In genomic region chr14:71380271-71380670, GRCh38 we compare ENCODE assay signal across 17 cellular contexts. TPM values are rescaled to one million over a fixed set of nuclear protein-coding genes. Genes with fewer than 3 reads are reported as not detected.
A peak's percentile ranks its signal among the peaks of the same experiment; 100 is the strongest.
DNase-seq lines count a peak whose midpoint lies in the region; ATAC-seq lines count a peak whose summit lies in the region.
"Had no signal": no experiment of that assay in that cellular context is flagged by ENCODE, and none has a peak within 500 bp of the region (broad histone marks: within the 10 kb centered on the region; RNA-seq: fewer than 3 reads in every experiment).

No MANE protein-coding gene starts in this region.

- no peaks in the 10 kb centered on the region for H3K27me3 Mint-ChIP-seq in activated CD4-positive, alpha-beta T cell treated with anti-CD3 and anti-CD28 coated beads, Interleukin-2, amount 10 ng/mL, durations not matched to agents 24 days and 14 days
- H3K27me3 Mint-ChIP-seq in naive thymus-derived CD8-positive, alpha-beta T cell: no peaks in the 10 kb centered on the region
- H3K27me3 Mint-ChIP-seq: activated CD4-positive, alpha-beta memory T cell treated with anti-CD3 and anti-CD28 coated beads, Interleukin-2, amount 10 ng/mL, durations not matched to agents 7 days and 5 days; T-helper 17 cell had no signal

- peaks cover 45% of the 10 kb centered on the region for H3K36me3 Mint-ChIP-seq in activated CD4-positive, alpha-beta T cell treated with anti-CD3 and anti-CD28 coated beads, Interleukin-2, amount 10 ng/mL, durations not matched to agents 24 days and 14 days (ENCODE audit: low read depth)
- H3K36me3 Mint-ChIP-seq in naive thymus-derived CD8-positive, alpha-beta T cell: peaks cover 0 to 19% (median 11%) of the 10 kb centered on the region in 3 donors

- H3K4me3 Mint-ChIP-seq in activated CD4-positive, alpha-beta T cell treated with anti-CD3 and anti-CD28 coated beads, Interleukin-2, amount 10 ng/mL, durations not matched to agents 24 days and 14 days: no peak overlapping the region
- no peak overlapping the region for H3K4me3 Mint-ChIP-seq in naive thymus-derived CD8-positive, alpha-beta T cell
- H3K4me3 Mint-ChIP-seq: activated CD4-positive, alpha-beta memory T cell treated with anti-CD3 and anti-CD28 coated beads, Interleukin-2, amount 10 ng/mL, durations not matched to agents 7 days and 5 days; nephron progenitor cell; T-helper 17 cell had no signal

- POLR2A ChIA-PET in naive thymus-derived CD8-positive, alpha-beta T cell (lab: Charles Lee): no interaction called here

- intact Hi-C loops in activated CD4-positive, alpha-beta T cell treated with anti-CD3 and anti-CD28 coated beads, Interleukin-2, amount 10 ng/mL, durations not matched to agents 24 days and 14 days (cut with micrococcal nuclease): no loop called here

- H3K4me1 Mint-ChIP-seq in activated CD4-positive, alpha-beta T cell treated with anti-CD3 and anti-CD28 coated beads, Interleukin-2, amount 10 ng/mL, durations not matched to agents 24 days and 14 days: peaks cover 25% of the 10 kb centered on the region
- peaks cover 16 to 64% (median 33%) of the 10 kb centered on the region in 4 donors for H3K4me1 Mint-ChIP-seq in naive thymus-derived CD8-positive, alpha-beta T cell

- H3K9me3 Mint-ChIP-seq in activated CD4-positive, alpha-beta T cell treated with anti-CD3 and anti-CD28 coated beads, Interleukin-2, amount 10 ng/mL, durations not matched to agents 24 days and 14 days: peaks cover 10% of the 10 kb centered on the region
- peaks cover 0 to 21% (median 5%) of the 10 kb centered on the region in 9 donors for H3K9me3 Mint-ChIP-seq in naive thymus-derived CD8-positive, alpha-beta T cell

- H3K27ac Mint-ChIP-seq in activated CD4-positive, alpha-beta T cell treated with anti-CD3 and anti-CD28 coated beads, Interleukin-2, amount 10 ng/mL, durations not matched to agents 24 days and 14 days: no peak overlapping the region
- H3K27ac Mint-ChIP-seq in naive thymus-derived CD8-positive, alpha-beta T cell: no peak overlapping the region
- H3K27ac Mint-ChIP-seq: activated CD4-positive, alpha-beta memory T cell treated with anti-CD3 and anti-CD28 coated beads, Interleukin-2, amount 10 ng/mL, durations not matched to agents 7 days and 5 days; nephron progenitor cell; T-helper 17 cell had no signal

- peak; percentile 26 for DNase-seq in activated CD4-positive, alpha-beta T cell treated with anti-CD3 and anti-CD28 coated beads, Interleukin-2, amount 10 ng/mL, durations not matched to agents 24 days and 14 days
- no peak for DNase-seq in activated CD4-positive, alpha-beta T cell treated with anti-CD3 and anti-CD28 coated beads for 48 hours
- DNase-seq in astrocyte of the hippocampus (ENCODE audit: low read depth, low spot score): peak; percentile 74
- DNase-seq in iris pigment epithelial cell (ENCODE audit: low read depth): peak; percentile 66
- no peak for DNase-seq in SKM-1 (lab: John Stamatoyannopoulos, UW; ENCODE audit: unreplicated experiment)
- DNase-seq in NCI-H1092 (lab: John Stamatoyannopoulos, UW): no peak
- no peak for DNase-seq in naive thymus-derived CD8-positive, alpha-beta T cell
- DNase-seq: 8988T; activated CD4-positive, alpha-beta memory T cell treated with anti-CD3 and anti-CD28 coated beads, Interleukin-2, amount 10 ng/mL, durations not matched to agents 7 days and 5 days; activated effector memory CD4-positive, alpha-beta T cell treated with Interleukin-2 at 50 U/mL for 16 hours; DMS53; kidney; NCI-H345; nephron progenitor cell; spleen; T-helper 17 cell had no signal

- ATAC-seq in HG03159 (IDR thresholded peaks at IDR 0.05; ENCODE audit: unreplicated experiment): no peak
- ATAC-seq in naive thymus-derived CD8-positive, alpha-beta T cell: no peak
- ATAC-seq: T-helper 17 cell had no signal

RNA-seq across cellular contexts. Expression of gene SIPA1L1, which starts 60.0 kb away (rescaled TPM):
- total RNA-seq in activated CD4-positive, alpha-beta T cell treated with anti-CD3 and anti-CD28 coated beads, Interleukin-2, amount 10 ng/mL, durations not matched to agents 24 days and 14 days: 69.7 and 72.6 TPM in 2 replicates
- 10 to 100 TPM; 35.9 to 39.7 TPM for total RNA-seq in naive thymus-derived CD8-positive, alpha-beta T cell
- polyA plus RNA-seq in naive thymus-derived CD8-positive, alpha-beta T cell: 10 to 100 TPM; 10.4 to 18.6 (median 11.7) TPM

Comparison
In these comparisons a context has a peak if more than half of its experiments do, and no peak if none do; other contexts are left out.
1. DNase-seq: peak in activated CD4-positive, alpha-beta T cell treated with anti-CD3 and anti-CD28 coated beads, Interleukin-2, amount 10 ng/mL, durations not matched to agents 24 days and 14 days (single experiment), astrocyte of the hippocampus (single experiment) and iris pigment epithelial cell (single experiment); none in activated CD4-positive, alpha-beta T cell treated with anti-CD3 and anti-CD28 coated beads for 48 hours (single experiment), SKM-1 (single experiment), NCI-H1092 (single experiment) and naive thymus-derived CD8-positive, alpha-beta T cell (0 of 10).